15 cellular contexts compared by ENCODE assay signal in the genomic region with DNA sequence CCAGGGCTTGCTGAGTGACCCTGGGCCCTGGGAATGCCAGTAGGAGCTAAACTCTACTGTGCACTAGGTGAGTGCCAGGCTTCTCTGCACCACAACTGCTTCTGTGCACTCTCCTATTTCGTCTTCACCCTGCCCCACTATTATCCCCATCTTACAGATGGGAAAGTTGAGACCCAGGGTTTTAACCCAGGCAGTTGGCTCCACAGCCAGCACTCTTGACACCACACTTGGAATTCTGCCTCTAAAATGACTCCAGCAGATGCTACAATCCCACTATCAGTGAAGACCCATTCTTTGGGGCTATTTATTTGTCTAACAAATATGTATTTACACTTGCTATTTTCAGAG. TPM values are rescaled to one million over a fixed set of nuclear protein-coding genes. Genes with fewer than 3 reads are reported as not detected.
A peak's percentile ranks its signal among the peaks of the same experiment; 100 is the strongest.
DNase-seq lines count a peak whose midpoint lies in the region; ATAC-seq and TF ChIP-seq lines count a peak whose summit lies in the region.
"Had no signal": no experiment of that assay in that cellular context is flagged by ENCODE, and none has a peak within 500 bp of the region (broad histone marks: within the 10 kb centered on the region; RNA-seq: fewer than 3 reads in every experiment).

No MANE protein-coding gene starts in this region.

- no peak overlapping the region for H3K27ac ChIP-seq in CD4-positive, alpha-beta T cell (ENCODE audit: low read depth, low read length)
- H3K27ac ChIP-seq in spleen, result peak overlapping the region in 1 of 8 donors; percentile 7
- no peak overlapping the region for H3K27ac ChIP-seq in GM23248
- H3K27ac ChIP-seq: testis, WERI-Rb-1 had no signal

- H3K27me3 Mint-ChIP-seq in CD4-positive, alpha-beta T cell, result peaks cover 5% of the 10 kb centered on the region
- H3K27me3 Mint-ChIP-seq in endothelial cell (ENCODE audit: unreplicated experiment) (peaks cover 13% of the 10 kb centered on the region), T-cell (peaks cover 5 to 13% of the 10 kb centered on the region in 2 donors)
- H3K27me3 Mint-ChIP-seq: activated CD4-positive, alpha-beta T cell treated with anti-CD3 and anti-CD28 coated beads, Interleukin-2, amount 10 ng/mL, durations not matched to agents 7 days and 5 days had no signal

- no peak for TF ChIP-seq POLR2A in spleen (IDR thresholded peaks at IDR 0.05)

- H3K27me3 ChIP-seq in CD4-positive, alpha-beta T cell (ENCODE audit: control insufficient read depth, insufficient read depth, low read length), result no peaks in the 10 kb centered on the region
- H3K27me3 ChIP-seq in spleen (replicated peaks in 1 of 7), result no peaks in the 10 kb centered on the region
- H3K27me3 ChIP-seq in GM23248 (replicated peaks; ENCODE audit: insufficient read depth), result no peaks in the 10 kb centered on the region
- H3K27me3 ChIP-seq: testis had no signal

- H3K9me3 ChIP-seq in CD4-positive, alpha-beta T cell (ENCODE audit: control insufficient read depth, low read length), result no peaks in the 10 kb centered on the region
- no peaks in the 10 kb centered on the region for H3K9me3 ChIP-seq in spleen
- no peaks in the 10 kb centered on the region for H3K9me3 ChIP-seq in GM23248 (ENCODE audit: low read depth)
- H3K9me3 ChIP-seq: testis had no signal

- H3K79me2 ChIP-seq in GM23248 (ENCODE audit: insufficient read depth), result no peaks in the 10 kb centered on the region

- CTCF ChIA-PET in CD4-positive, alpha-beta T cell (lab: Charles Lee), result interaction anchor here (0.9 to 2.7 kb wide), 2 partner anchors 85 to 150 kb away, joined by 3 to 7 read pairs; no protein-coding TSS in a partner anchor
- CTCF ChIA-PET in T-cell (lab: Charles Lee), result no interaction called here

- no peaks in the 10 kb centered on the region for H3K36me3 Mint-ChIP-seq in CD4-positive, alpha-beta T cell (ENCODE audit: low read depth)
- H3K36me3 Mint-ChIP-seq in endothelial cell (ENCODE audit: low read depth, unreplicated experiment) (no peaks in the 10 kb centered on the region), T-cell (no peaks in the 10 kb centered on the region)
- H3K36me3 Mint-ChIP-seq: stimulated activated memory B cell treated with anti-CD40 and anti-IgM and Interleukin-4, amounts not matched to agents 10 μg/mL and 1 μg/mL and 100 μg/mL, for 72 hours had no signal

- no peak overlapping the region for H3K4me2 ChIP-seq in GM23248 (ENCODE audit: unreplicated experiment)
- H3K4me2 ChIP-seq: smooth muscle cell had no signal

- in situ Hi-C loops in GM23248 (cut with MboI), result no loop called here

- intact Hi-C loops in CD4-positive, alpha-beta T cell (cut with DNase I, micrococcal nuclease), result loop anchor here (1.0 to 5.0 kb wide), 4 partner anchors 94 to 149 kb away; no protein-coding TSS in a partner anchor
- intact Hi-C loops in spleen (cut with DNase I; ENCODE audit: low total_unique reads), result loop anchor here (5.0 kb wide), 2 partner anchors 135 to 150 kb away; no protein-coding TSS in a partner anchor

- H3K9me3 Mint-ChIP-seq in CD4-positive, alpha-beta T cell, result no peaks in the 10 kb centered on the region
- H3K9me3 Mint-ChIP-seq in endothelial cell (ENCODE audit: unreplicated experiment) (no peaks in the 10 kb centered on the region), T-cell (no peaks in the 10 kb centered on the region)
- H3K9me3 Mint-ChIP-seq: activated CD4-positive, alpha-beta T cell treated with anti-CD3 and anti-CD28 coated beads, Interleukin-2, amount 10 ng/mL, durations not matched to agents 7 days and 5 days; activated T-helper 1 cell treated with anti-CD3 and anti-CD28 coated beads, Interleukin-12 subunit alpha, Interleukin-12 subunit beta, Interleukin-2, Interleukin-4 antibody, amounts not matched to agents 30 ng/mL and 10 ng/mL and 1 ng/mL, durations not matched to agents 14 hours and 24 hours and 36 hours; dendritic cell treated with granulocyte-macrophage colony-stimulating factor and Interleukin-4, amounts not matched to agents 40 ng/mL and 50 ng/mL, for 4 days; stimulated activated memory B cell treated with anti-CD40 and anti-IgM and Interleukin-4, amounts not matched to agents 10 μg/mL and 1 μg/mL and 100 μg/mL, for 72 hours had no signal

- H4K20me1 ChIP-seq in GM23248 (ENCODE audit: insufficient read depth), result no peaks in the 10 kb centered on the region

- H2AFZ ChIP-seq in GM23248, result no peak overlapping the region

- H3K9ac ChIP-seq in GM23248, result no peak overlapping the region

- H3K27ac Mint-ChIP-seq in CD4-positive, alpha-beta T cell, result no peak overlapping the region
- no peak overlapping the region for H3K27ac Mint-ChIP-seq in endothelial cell (ENCODE audit: unreplicated experiment)
- H3K27ac Mint-ChIP-seq in T-cell, result no peak overlapping the region
- H3K27ac Mint-ChIP-seq: activated CD4-positive, alpha-beta T cell treated with anti-CD3 and anti-CD28 coated beads, Interleukin-2, amount 10 ng/mL, durations not matched to agents 7 days and 5 days; dendritic cell treated with granulocyte-macrophage colony-stimulating factor and Interleukin-4, amounts not matched to agents 40 ng/mL and 50 ng/mL, for 4 days; stimulated activated memory B cell treated with anti-CD40 and anti-IgM and Interleukin-4, amounts not matched to agents 10 μg/mL and 1 μg/mL and 100 μg/mL, for 72 hours had no signal

- H3K9me2 ChIP-seq in GM23248 (ENCODE audit: insufficient read depth), result no peaks in the 10 kb centered on the region

- H3K4me1 Mint-ChIP-seq in CD4-positive, alpha-beta T cell (ENCODE audit: low read depth), result no peaks in the 10 kb centered on the region
- H3K4me1 Mint-ChIP-seq in endothelial cell (ENCODE audit: unreplicated experiment), result peaks cover 3% of the 10 kb centered on the region
- H3K4me1 Mint-ChIP-seq in T-cell, result no peaks in the 10 kb centered on the region
- H3K4me1 Mint-ChIP-seq: activated CD4-positive, alpha-beta T cell treated with anti-CD3 and anti-CD28 coated beads, Interleukin-2, amount 10 ng/mL, durations not matched to agents 7 days and 5 days; stimulated activated memory B cell treated with anti-CD40 and anti-IgM and Interleukin-4, amounts not matched to agents 10 μg/mL and 1 μg/mL and 100 μg/mL, for 72 hours had no signal

- no peak for DNase-seq in CD4-positive, alpha-beta T cell
- DNase-seq in endothelial cell (ENCODE audit: low spot score) (no peak), spleen (no peak), T-cell (no peak), GM23248 (no peak)

- H3K4me1 ChIP-seq in spleen, result peaks cover 0 to 71% (median 12%) of the 10 kb centered on the region in 6 donors
- peaks cover 10% of the 10 kb centered on the region; the same call in 1 of the 2 replicates for H3K4me1 ChIP-seq in GM23248 (ENCODE audit: insufficient read depth)
- H3K4me1 ChIP-seq: testis had no signal

- H3K4me3 Mint-ChIP-seq in CD4-positive, alpha-beta T cell, result no peak overlapping the region
- H3K4me3 Mint-ChIP-seq in endothelial cell (ENCODE audit: unreplicated experiment), result no peak overlapping the region
- no peak overlapping the region for H3K4me3 Mint-ChIP-seq in T-cell
- H3K4me3 Mint-ChIP-seq: activated CD4-positive, alpha-beta T cell treated with anti-CD3 and anti-CD28 coated beads, Interleukin-2, amount 10 ng/mL, durations not matched to agents 7 days and 5 days; activated T-helper 1 cell treated with anti-CD3 and anti-CD28 coated beads, Interleukin-12 subunit alpha, Interleukin-12 subunit beta, Interleukin-2, Interleukin-4 antibody, amounts not matched to agents 30 ng/mL and 10 ng/mL and 1 ng/mL, durations not matched to agents 14 hours and 24 hours and 36 hours; dendritic cell treated with granulocyte-macrophage colony-stimulating factor and Interleukin-4, amounts not matched to agents 40 ng/mL and 50 ng/mL, for 4 days; stimulated activated memory B cell treated with anti-CD40 and anti-IgM and Interleukin-4, amounts not matched to agents 10 μg/mL and 1 μg/mL and 100 μg/mL, for 72 hours had no signal

- peaks cover 7% of the 10 kb centered on the region; the same call in 1 of the 2 replicates for H3F3A ChIP-seq in GM23248 (ENCODE audit: insufficient read depth)

- H3K4me3 ChIP-seq in spleen, result no peak overlapping the region
- H3K4me3 ChIP-seq in GM23248, result no peak overlapping the region
- H3K4me3 ChIP-seq: smooth muscle cell, testis had no signal

- H3K36me3 ChIP-seq in spleen (no peaks in the 10 kb centered on the region), GM23248 (ENCODE audit: low read depth) (no peaks in the 10 kb centered on the region)
- H3K36me3 ChIP-seq: WERI-Rb-1 had no signal

- ATAC-seq in CD4-positive, alpha-beta T cell (ENCODE audit: poor library complexity), result no peak
- ATAC-seq in T-cell (replicated peaks in 1 of 4) (no peak), SK-N-SH treated with all-trans-retinoic acid at 6 μM for 48 hours (no peak)
- ATAC-seq: stimulated activated memory B cell treated with anti-CD40 and anti-IgM and Interleukin-4, amounts not matched to agents 10 μg/mL and 1 μg/mL and 100 μg/mL, for 72 hours had no signal

- POLR2A ChIA-PET in CD4-positive, alpha-beta T cell (lab: Charles Lee), result no interaction called here
- POLR2A ChIA-PET in T-cell (lab: Charles Lee), result no interaction called here

- peak; percentile 29 for TF ChIP-seq CTCF in CD4-positive, alpha-beta T cell (IDR thresholded peaks at IDR 0.05)
- TF ChIP-seq CTCF in LNCAP (IDR thresholded peaks at IDR 0.05), result peak; percentile 22; the same call in 1 of the 2 replicates
- peak; percentile 4 for TF ChIP-seq CTCF in endothelial cell (IDR thresholded peaks at IDR 0.05; ENCODE audit: unreplicated experiment)
- peak in 6 of 11 experiments; percentile 5 to 64 (median 40) for TF ChIP-seq CTCF in spleen (IDR thresholded peaks at IDR 0.05 in 8 of 11, conservative IDR thresholded peaks at IDR 0.05 in 3 of 11)

- 9 to 29% (median 23%) methylated on average over 1 of the region's 1 CpG for WGBS in spleen, 5 donors
- WGBS in GM23248 (ENCODE audit: low coverage in 1 of 2, low lambda C conversion rate in 2 of 2, missing lambda C conversion rate in 2 of 2), 2 experiments, result 60 to 82% methylated on average over 1 of the region's 1 CpG

TF ChIP-seq in SK-N-SH treated with all-trans-retinoic acid at 6 μM for 48 hours, 23 proteins besides CTCF, POLR2A, EP300 and RAD21:
- TF ChIP-seq ZFP3 (CRISPR knock-in tag; IDR thresholded peaks at IDR 0.05) (no peak), TOX (CRISPR knock-in tag; IDR thresholded peaks at IDR 0.05; ENCODE audit: borderline replicate concordance) (no peak), ESRRG (CRISPR knock-in tag; IDR thresholded peaks at IDR 0.05) (no peak), OSR1 (CRISPR knock-in tag; IDR thresholded peaks at IDR 0.05) (no peak), ZNF565 (CRISPR knock-in tag; conservative IDR thresholded peaks at IDR 0.05; ENCODE audit: low read depth) (no peak), PPARA (CRISPR knock-in tag; IDR thresholded peaks at IDR 0.05; ENCODE audit: borderline replicate concordance) (no peak), BACH2 (CRISPR knock-in tag; IDR thresholded peaks at IDR 0.05; ENCODE audit: borderline replicate concordance) (no peak), RARB (CRISPR knock-in tag; IDR thresholded peaks at IDR 0.05) (no peak)
TF ChIP-seq in SK-N-SH treated with all-trans-retinoic acid at 6 μM for 48 hours: peak in this region for 0.

RNA-seq across cellular contexts. Expression of a gene that starts 56.1 kb away (rescaled TPM):
- total RNA-seq in CD4-positive, alpha-beta T cell, result 1 to 10 TPM; 1.2 to 2.2 TPM
- total RNA-seq in endothelial cell (ENCODE audit: unreplicated experiment) (0.23 TPM), spleen (1 to 10 TPM in 2 of 7 donors, under 1 TPM in 4, not detected in 1; 0.26 to 1.6 (median 0.41) TPM), T-cell (under 1 TPM in 3 of 5 donors, not detected in 2; 0.13 to 0.70 (median 0.63) TPM)
- polyA plus RNA-seq in spleen (under 1 TPM; 0.14 to 0.20 (median 0.19) TPM), GM23248 (2016; fragmentation: Nextera tagmentation; extraction: Ambion mirVana) (not detected in 2 replicates)
- not detected in 2 replicates for total RNA-seq in GM23248 (2014; rRNA removed; shearing (Covaris generic))
- total RNA-seq: activated CD4-positive, alpha-beta T cell treated with anti-CD3 and anti-CD28 coated beads, Interleukin-2, amount 10 ng/mL, durations not matched to agents 7 days and 5 days; activated T-helper 1 cell treated with anti-CD3 and anti-CD28 coated beads, Interleukin-12 subunit alpha, Interleukin-12 subunit beta, Interleukin-2, Interleukin-4 antibody, amounts not matched to agents 30 ng/mL and 10 ng/mL and 1 ng/mL, durations not matched to agents 14 hours and 24 hours and 36 hours had no signal
- polyA plus RNA-seq: mammary epithelial cell had no signal
